1 cellular context compared by ENCODE assay signal in genomic region chr7:842436-843031, GRCh38.
TF ChIP-seq lines count a peak whose summit lies in the region.

No MANE protein-coding gene starts in this region.

TF ChIP-seq in GM12878, 131 proteins besides CTCF, POLR2A, EP300 and RAD21 (continued from another document):
- TF ChIP-seq CHD2 (IDR thresholded peaks at IDR 0.05; ENCODE audit: borderline replicate concordance, low read depth, low read length) (no peak), DPF2 (IDR thresholded peaks at IDR 0.05) (no peak), CREM (IDR thresholded peaks at IDR 0.05; ENCODE audit: low read depth) (no peak), ZBTB4 (CRISPR knock-in tag; IDR thresholded peaks at IDR 0.05) (no peak), ZBTB11 (CRISPR knock-in tag; IDR thresholded peaks at IDR 0.05) (no peak), MEF2B (IDR thresholded peaks at IDR 0.05; ENCODE audit: partially characterized antibody, poor library complexity, severe bottlenecking) (no peak)
